9 cellular contexts compared by ENCODE assay signal in the genomic region with DNA sequence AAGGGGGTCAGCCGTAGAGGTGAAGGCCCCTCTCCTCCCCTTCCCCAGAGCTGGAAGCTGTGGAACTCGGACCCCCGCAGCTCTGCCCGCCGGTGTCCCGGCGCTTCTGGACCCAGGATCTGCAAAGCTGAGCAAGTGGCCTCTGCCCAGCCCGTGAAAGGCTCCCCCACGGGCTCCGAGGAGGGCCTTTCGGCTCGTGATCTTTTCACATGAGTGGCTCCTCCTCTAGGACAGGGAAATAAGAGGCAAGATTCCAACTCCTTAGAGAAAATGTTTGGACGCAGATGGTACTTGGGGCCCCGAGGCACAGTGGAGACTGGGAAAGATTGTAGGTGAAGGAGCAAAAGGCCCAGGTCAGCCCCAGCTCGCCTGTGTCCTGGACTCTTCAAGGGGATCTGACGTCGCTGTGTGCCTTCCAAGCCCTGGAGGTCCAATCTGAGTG. TPM values are rescaled to one million over a fixed set of nuclear protein-coding genes. Genes with fewer than 3 reads are reported as not detected.
DNase-seq lines count a peak whose midpoint lies in the region; TF ChIP-seq lines count a peak whose summit lies in the region.
"Had no signal": no experiment of that assay in that cellular context is flagged by ENCODE, and none has a peak within 500 bp of the region (broad histone marks: within the 10 kb centered on the region; RNA-seq: fewer than 3 reads in every experiment).

No MANE protein-coding gene starts in this region.

- WGBS in adrenal gland, 4 donors = 35 to 51% (median 41%) methylated on average over 15 to 17 of the region's 17 CpGs
- 42% methylated on average over 17 of the region's 17 CpGs for WGBS in hepatocyte (ENCODE audit: low lambda C conversion rate, missing lambda C conversion rate)

- no peaks in the 10 kb centered on the region for H3K36me3 ChIP-seq in Caco-2 (ENCODE audit: control insufficient read depth, insufficient read depth, low read length)
- no peaks in the 10 kb centered on the region for H3K36me3 ChIP-seq in adrenal gland (replicated peaks in 1 of 2)
- no peaks in the 10 kb centered on the region for H3K36me3 ChIP-seq in hepatocyte (replicated peaks; ENCODE audit: insufficient read depth, low read depth)
- no peaks in the 10 kb centered on the region for H3K36me3 ChIP-seq in rectal smooth muscle tissue (ENCODE audit: control insufficient read depth, insufficient read depth, low read length)

- H3K79me2 ChIP-seq in hepatocyte = no peaks in the 10 kb centered on the region

- H3K4me3 ChIP-seq in Caco-2 (ENCODE audit: low read depth, low read length) (no peak overlapping the region), adrenal gland (peak overlapping the region in 2 of 4 donors; percentile 52 to 54), hepatocyte (peak overlapping the region; percentile 35), rectal smooth muscle tissue (ENCODE audit: low read length) (peak overlapping the region; percentile 72)

- H3K4me1 Mint-ChIP-seq in Caco-2 (ENCODE audit: low read depth, unreplicated experiment) = peaks cover 41% of the 10 kb centered on the region

- DNase-seq in Caco-2 (no peak), adrenal gland (peak in 6 of 7 donors; percentile 34 to 68 (median 41)), hepatocyte (ENCODE audit: low spot score) (peak; percentile 39), SHP77 (lab: John Stamatoyannopoulos, UW) (no peak), DMS 273 treated with DMSO at 0.1 percent for 48 hours (lab: John Stamatoyannopoulos, UW) (no peak), NCI-H1694 treated with DMSO at 0.1 percent for 48 hours (lab: John Stamatoyannopoulos, UW) (no peak)
- no peak for DNase-seq in effector CD8-positive, alpha-beta T cell (lab: John Stamatoyannopoulos, UW)
- DNase-seq: NCI-H69 had no signal

- POLR2A ChIA-PET in Caco-2 (lab: Charles Lee) = no interaction called here

- H4K20me1 ChIP-seq in hepatocyte (ENCODE audit: insufficient read depth, poor library complexity, severe bottlenecking) = no peaks in the 10 kb centered on the region

- H3K4me1 ChIP-seq in Caco-2 (peaks cover 39% of the 10 kb centered on the region), adrenal gland (replicated peaks in 1 of 2) (peaks cover 12 to 19% of the 10 kb centered on the region in 2 donors), hepatocyte (ENCODE audit: insufficient read depth) (peaks cover 34% of the 10 kb centered on the region), rectal smooth muscle tissue (ENCODE audit: control insufficient read depth, insufficient read depth, low read length) (peaks cover 6% of the 10 kb centered on the region)

- H3K27me3 ChIP-seq in Caco-2 (replicated peaks; ENCODE audit: control insufficient read depth, insufficient read depth, low read length) (no peaks in the 10 kb centered on the region), adrenal gland (no peaks in the 10 kb centered on the region), hepatocyte (no peaks in the 10 kb centered on the region), rectal smooth muscle tissue (ENCODE audit: control insufficient read depth, insufficient read depth, low read length) (no peaks in the 10 kb centered on the region)

- H3K9me2 ChIP-seq in hepatocyte (replicated peaks; ENCODE audit: insufficient read depth) = no peaks in the 10 kb centered on the region

- peak overlapping the region; percentile 50 for H3K9ac ChIP-seq in rectal smooth muscle tissue (ENCODE audit: low read length)

- H3K27ac Mint-ChIP-seq in Caco-2 (ENCODE audit: unreplicated experiment) = peak overlapping the region; percentile 27

- H3K4me2 ChIP-seq in hepatocyte = peak overlapping the region; percentile 82

- CTCF ChIA-PET in Caco-2 (lab: Charles Lee) = no interaction called here

- H3K27ac ChIP-seq in adrenal gland (peak overlapping the region; percentile 48 to 86 (median 84)), hepatocyte (peak overlapping the region; percentile 94), rectal smooth muscle tissue (ENCODE audit: low read depth, low read length) (peak overlapping the region; percentile 95)

- intact Hi-C loops in Caco-2 (cut with micrococcal nuclease; ENCODE audit: unreplicated experiment) (no loop called here), adrenal gland (cut with DNase I) (no loop called here)

- H3K9me3 Mint-ChIP-seq in Caco-2 (ENCODE audit: unreplicated experiment) = no peaks in the 10 kb centered on the region

- H3K36me3 Mint-ChIP-seq in Caco-2 (ENCODE audit: insufficient read depth, unreplicated experiment) = peaks cover 8% of the 10 kb centered on the region

- no TSS peak for BruUV-seq in Caco-2 (replicated peaks; lab: Mats Ljungman, UMichigan)

- H2AFZ ChIP-seq in hepatocyte = peak overlapping the region; percentile 99

- TF ChIP-seq CTCF in Caco-2 (IDR thresholded peaks at IDR 0.05; ENCODE audit: insufficient read depth in 1 of 2, low read depth in 1 of 2, low read length in 1 of 2, severe bottlenecking in 1 of 2, unreplicated experiment in 1 of 2) = no peak
- no peak for TF ChIP-seq CTCF in adrenal gland (IDR thresholded peaks at IDR 0.05)
- TF ChIP-seq CTCF in hepatocyte (IDR thresholded peaks at IDR 0.05; ENCODE audit: poor library complexity) = no peak

- H3K9me3 ChIP-seq in Caco-2 = no peaks in the 10 kb centered on the region
- no peaks in the 10 kb centered on the region for H3K9me3 ChIP-seq in adrenal gland (replicated peaks in 1 of 3)
- H3K9me3 ChIP-seq in hepatocyte (ENCODE audit: low read depth) = no peaks in the 10 kb centered on the region

- H3K4me3 Mint-ChIP-seq in Caco-2 (ENCODE audit: unreplicated experiment) = peak overlapping the region; percentile 36

- peak in 1 of 2 donors; percentile 65 for TF ChIP-seq POLR2A in adrenal gland (IDR thresholded peaks at IDR 0.05)

- no peaks in the 10 kb centered on the region for H3K27me3 Mint-ChIP-seq in Caco-2 (ENCODE audit: insufficient read depth, unreplicated experiment)

RNA-seq across cellular contexts. Expression of a gene that starts 48.2 kb away (rescaled TPM):
- 108 and 111 TPM in 2 replicates for total RNA-seq in Caco-2 (2022)
- 100 to 1,000 TPM in 1 of 8 donors, 10 to 100 TPM in 7; 50.5 to 118 (median 56.4) TPM for total RNA-seq in adrenal gland
- polyA plus RNA-seq in adrenal gland = 10 to 100 TPM in 1 of 3 donors, 1 to 10 TPM in 2; 8.9 to 42.5 (median 10.0) TPM
- 110 and 133 TPM in 2 replicates for total RNA-seq in hepatocyte
- polyA plus RNA-seq in hepatocyte = 37.2 and 38.6 TPM in 2 replicates

Comparison
In these comparisons a context has a peak if more than half of its experiments do, and no peak if none do; other contexts are left out.
1. DNase-seq: peak in adrenal gland (6 of 7) and hepatocyte (single experiment); none in Caco-2 (0 of 2), SHP77 (0 of 2), effector CD8-positive, alpha-beta T cell (single experiment), DMS 273 treated with DMSO at 0.1 percent for 48 hours (single experiment) and NCI-H1694 treated with DMSO at 0.1 percent for 48 hours (single experiment).
2. Peak in every context shown above with its lines, with median percentiles within 50 percentile points of each other: H3K27ac ChIP-seq.